ENCODE assay signal across 1 cellular context in genomic region chr7:134458806-134459698, GRCh38.
A peak's percentile ranks its signal among the peaks of the same experiment; 100 is the strongest.
TF ChIP-seq lines count a peak whose summit lies in the region.

Gene AKR1B1, minus strand, starts transcription at chr7:134459100. Its CDS starts 38 bp downstream, at chr7:134459062.

TF ChIP-seq in WTC11, 78 proteins besides CTCF, POLR2A, EP300 and RAD21 (continued from another document and continues in another):
- TF ChIP-seq ZNF532 (CRISPR knock-in tag; IDR thresholded peaks at IDR 0.05; ENCODE audit: borderline replicate concordance) (no peak), E2F5 (CRISPR knock-in tag; IDR thresholded peaks at IDR 0.05) (peak; percentile 74; the same call in 1 of the 2 replicates), NFATC4 (CRISPR knock-in tag; IDR thresholded peaks at IDR 0.05) (no peak), CBFB (CRISPR knock-in tag; IDR thresholded peaks at IDR 0.05; ENCODE audit: low read depth) (peak; percentile 54), ZBTB21 (CRISPR knock-in tag; IDR thresholded peaks at IDR 0.05; ENCODE audit: borderline replicate concordance) (peak; percentile 62; the same call in 1 of the 2 replicates), GRHL2 (CRISPR knock-in tag; IDR thresholded peaks at IDR 0.05; ENCODE audit: insufficient replicate concordance, severe bottlenecking) (no peak), MYBL2 (CRISPR knock-in tag; IDR thresholded peaks at IDR 0.05) (peak; percentile 78; the same call in 1 of the 2 replicates), USF1 (CRISPR knock-in tag; IDR thresholded peaks at IDR 0.05) (no peak), ZNF423 (CRISPR knock-in tag; IDR thresholded peaks at IDR 0.05) (no peak), SP1 (CRISPR knock-in tag; conservative IDR thresholded peaks at IDR 0.05) (peak; percentile 73; the same call in 1 of the 2 replicates), ZNF281 (CRISPR knock-in tag; IDR thresholded peaks at IDR 0.05) (0 out of 2 replicates have a peak, but pooled peaks have one; percentile 23), PRDM15 (CRISPR knock-in tag; IDR thresholded peaks at IDR 0.05) (no peak), ELF4 (CRISPR knock-in tag; IDR thresholded peaks at IDR 0.05; ENCODE audit: low read depth) (no peak), TEAD4 (CRISPR knock-in tag; IDR thresholded peaks at IDR 0.05) (0 out of 2 replicates have a peak, but pooled peaks have one; percentile 26), MLX (CRISPR knock-in tag; IDR thresholded peaks at IDR 0.05) (no peak), SMAD3 (CRISPR knock-in tag; IDR thresholded peaks at IDR 0.05; ENCODE audit: borderline replicate concordance) (no peak; the same call in 1 of the 2 replicates), ATF1 (CRISPR knock-in tag; IDR thresholded peaks at IDR 0.05) (no peak), AFF4 (CRISPR knock-in tag; IDR thresholded peaks at IDR 0.05; ENCODE audit: borderline replicate concordance) (no peak), NFYB (CRISPR knock-in tag; conservative IDR thresholded peaks at IDR 0.05; ENCODE audit: low read depth) (peak; percentile 81), SOX15 (CRISPR knock-in tag; IDR thresholded peaks at IDR 0.05) (no peak), ATF6 (CRISPR knock-in tag; IDR thresholded peaks at IDR 0.05) (no peak), ZNF425 (CRISPR knock-in tag; conservative IDR thresholded peaks at IDR 0.05) (no peak), ZNF396 (CRISPR knock-in tag; IDR thresholded peaks at IDR 0.05; ENCODE audit: borderline replicate concordance) (no peak), FOXK1 (CRISPR knock-in tag; IDR thresholded peaks at IDR 0.05) (peak; percentile 74; the same call in 1 of the 2 replicates), ZNF138 (CRISPR knock-in tag; conservative IDR thresholded peaks at IDR 0.05) (no peak), ETV6 (CRISPR knock-in tag; IDR thresholded peaks at IDR 0.05) (peak; percentile 74), FOXP1 (CRISPR knock-in tag; IDR thresholded peaks at IDR 0.05; ENCODE audit: borderline replicate concordance) (peak; percentile 32; the same call in 1 of the 2 replicates), NR3C1 (CRISPR knock-in tag; conservative IDR thresholded peaks at IDR 0.05; ENCODE audit: low read depth) (no peak), IRF1 (CRISPR knock-in tag; IDR thresholded peaks at IDR 0.05) (peak; percentile 60; the same call in 1 of the 2 replicates), SMAD4 (CRISPR knock-in tag; IDR thresholded peaks at IDR 0.05) (no peak), CREM (CRISPR knock-in tag; IDR thresholded peaks at IDR 0.05) (peak; percentile 51; the same call in 1 of the 2 replicates)
